8 cellular contexts compared by ENCODE assay signal in the genomic region with DNA sequence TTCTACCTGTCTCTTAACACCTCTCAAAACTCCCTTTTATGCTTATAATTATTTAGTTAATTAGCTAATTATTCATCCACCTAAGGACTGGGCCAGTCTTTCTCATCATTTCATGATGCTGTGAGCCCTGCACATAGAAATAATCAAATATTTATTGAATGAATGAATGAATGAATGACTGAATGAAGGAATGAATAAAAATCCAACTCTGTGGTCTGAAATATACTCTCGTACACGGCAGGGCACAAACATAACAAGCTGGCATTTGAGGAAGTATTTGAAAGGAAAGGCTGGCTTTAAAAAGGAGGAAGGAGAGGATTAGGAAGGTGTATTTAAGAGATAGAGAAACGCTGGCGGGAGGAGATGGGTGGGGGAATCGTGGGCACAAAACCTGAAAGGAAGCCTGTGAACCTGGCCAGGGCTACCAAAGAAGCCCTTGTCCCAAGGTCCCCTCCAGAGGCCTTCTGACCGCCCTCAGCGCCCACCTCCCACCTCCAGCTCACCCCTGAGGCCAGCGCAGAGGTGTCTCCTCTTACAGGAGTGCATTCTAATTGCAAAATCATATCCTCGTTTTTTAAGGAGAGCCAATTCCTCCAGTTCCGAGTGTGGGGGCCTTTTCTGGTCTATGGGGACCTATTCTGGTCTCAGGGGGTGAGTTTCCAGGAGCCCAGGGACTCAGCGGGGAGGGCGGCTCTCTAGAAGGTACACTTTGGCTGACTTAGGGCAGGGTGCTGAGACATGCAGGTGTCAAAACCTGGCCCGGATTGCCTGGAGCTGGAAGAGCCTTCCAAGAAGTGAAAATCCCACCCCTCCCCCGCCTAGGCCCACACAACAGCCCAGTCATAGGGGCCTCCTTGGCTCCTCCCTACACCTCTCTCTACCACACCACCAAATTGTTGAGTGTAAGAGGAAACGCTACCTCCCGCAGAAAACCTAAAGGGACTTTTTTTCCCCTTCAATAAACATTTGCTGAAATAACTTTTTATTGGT. TPM values are rescaled to one million over a fixed set of nuclear protein-coding genes. Genes with fewer than 3 reads are reported as not detected.
DNase-seq lines count a peak whose midpoint lies in the region; ATAC-seq and TF ChIP-seq lines count a peak whose summit lies in the region.

No MANE protein-coding gene starts in this region.

- no peaks in the 10 kb centered on the region for H3K79me2 ChIP-seq in Karpas-422 (ENCODE audit: low read length)

- peak overlapping the region; percentile 82 for H3K27ac Mint-ChIP-seq in activated naive CD8-positive, alpha-beta T cell treated with anti-CD3 and anti-CD28 coated beads, Interleukin-2, amount 10 ng/mL, durations not matched to agents 7 days and 5 days

- H3K27me3 ChIP-seq in BE2C: no peaks in the 10 kb centered on the region
- H3K27me3 ChIP-seq in mucosa of rectum (ENCODE audit: control insufficient read depth in 2 of 2, insufficient read depth in 2 of 2, low read length in 2 of 2): no peaks in the 10 kb centered on the region
- no peaks in the 10 kb centered on the region for H3K27me3 ChIP-seq in Karpas-422 (ENCODE audit: low read length)

- H3K4me1 ChIP-seq in BE2C: no peaks in the 10 kb centered on the region
- H3K4me1 ChIP-seq in mucosa of rectum (ENCODE audit: control insufficient read depth in 2 of 2, insufficient read depth in 2 of 2, low read length in 2 of 2): peaks cover 2 to 25% of the 10 kb centered on the region in 2 donors
- no peaks in the 10 kb centered on the region for H3K4me1 ChIP-seq in Karpas-422 (ENCODE audit: low read length)

- no peaks in the 10 kb centered on the region for H3K36me3 Mint-ChIP-seq in activated naive CD8-positive, alpha-beta T cell treated with anti-CD3 and anti-CD28 coated beads, Interleukin-2, amount 10 ng/mL, durations not matched to agents 7 days and 5 days

- peaks cover 3% of the 10 kb centered on the region for H3K9me3 Mint-ChIP-seq in activated naive CD8-positive, alpha-beta T cell treated with anti-CD3 and anti-CD28 coated beads, Interleukin-2, amount 10 ng/mL, durations not matched to agents 7 days and 5 days

- peaks cover 6% of the 10 kb centered on the region for H3K27me3 Mint-ChIP-seq in activated naive CD8-positive, alpha-beta T cell treated with anti-CD3 and anti-CD28 coated beads, Interleukin-2, amount 10 ng/mL, durations not matched to agents 7 days and 5 days

- H3K9me3 ChIP-seq in BE2C (no peaks in the 10 kb centered on the region), mucosa of rectum (ENCODE audit: control insufficient read depth in 2 of 2, low read length in 2 of 2) (no peaks in the 10 kb centered on the region), Karpas-422 (ENCODE audit: low read length) (no peaks in the 10 kb centered on the region)

- H4K20me1 ChIP-seq in Karpas-422 (ENCODE audit: insufficient read depth, low read depth, low read length): no peaks in the 10 kb centered on the region

- no peaks in the 10 kb centered on the region for H3K9me2 ChIP-seq in Karpas-422 (replicated peaks; ENCODE audit: insufficient read depth, low read length)

- POLR2A ChIA-PET in activated naive CD8-positive, alpha-beta T cell treated with anti-CD3 and anti-CD28 coated beads, Interleukin-2, amount 10 ng/mL, durations not matched to agents 7 days and 5 days (lab: Charles Lee): interaction anchor here (0.5 to 3.5 kb wide), 6 partner anchors 10 to 281 kb away, joined by 3 to 16 read pairs (median 4); partner anchors contain the start of gene JDP2

- H3K4me2 ChIP-seq in Karpas-422 (ENCODE audit: low read depth, low read length, poor library complexity, severe bottlenecking): no peak overlapping the region

- peaks cover 26% of the 10 kb centered on the region for H3K4me1 Mint-ChIP-seq in activated naive CD8-positive, alpha-beta T cell treated with anti-CD3 and anti-CD28 coated beads, Interleukin-2, amount 10 ng/mL, durations not matched to agents 7 days and 5 days

- TF ChIP-seq CTCF in BE2C (IDR thresholded peaks at IDR 0.05; ENCODE audit: low read depth, low read length) (no peak), NB4 (IDR thresholded peaks at IDR 0.05; ENCODE audit: low read depth, low read length) (no peak)

- no peak for TF ChIP-seq POLR2A in NB4 (IDR thresholded peaks at IDR 0.05; ENCODE audit: extremely low read depth, insufficient read length)

- DNase-seq in BE2C: peak; percentile 28
- peak; percentile 88 for DNase-seq in NB4 (ENCODE audit: low read depth)
- DNase-seq in activated naive CD8-positive, alpha-beta T cell treated with anti-CD3 and anti-CD28 coated beads, Interleukin-2, amount 10 ng/mL, durations not matched to agents 7 days and 5 days: peak; percentile 72
- DNase-seq in NCI-H774 (lab: John Stamatoyannopoulos, UW): no peak
- no peak for DNase-seq in NAMALWA (ENCODE audit: low spot score)
- DNase-seq in Karpas-422: no peak

- H3K4me3 ChIP-seq in BE2C (ENCODE audit: low read depth, low read length) (no peak overlapping the region), NB4 (ENCODE audit: low read depth, low read length) (no peak overlapping the region), mucosa of rectum (ENCODE audit: low read length in 2 of 2) (peak overlapping the region; percentile 59 to 61), Karpas-422 (ENCODE audit: low read length) (no peak overlapping the region)

- H3K27ac ChIP-seq in mucosa of rectum (ENCODE audit: low read depth in 2 of 2, low read length in 2 of 2) (peak overlapping the region; percentile 43 to 56), Karpas-422 (ENCODE audit: low read length) (no peak overlapping the region)

- H3K36me3 ChIP-seq in BE2C: no peaks in the 10 kb centered on the region
- H3K36me3 ChIP-seq in mucosa of rectum (ENCODE audit: control insufficient read depth in 2 of 2, insufficient read depth in 2 of 2, low read length in 2 of 2): no peaks in the 10 kb centered on the region
- H3K36me3 ChIP-seq in Karpas-422 (ENCODE audit: insufficient read depth, low read length): no peaks in the 10 kb centered on the region

- peak; percentile 87 for ATAC-seq in GM19438 (IDR thresholded peaks at IDR 0.05; ENCODE audit: low read depth, unreplicated experiment)
- peak; percentile 99 for ATAC-seq in activated naive CD8-positive, alpha-beta T cell treated with anti-CD3 and anti-CD28 coated beads, Interleukin-2, amount 10 ng/mL, durations not matched to agents 7 days and 5 days (ENCODE audit: low read depth)

- peak overlapping the region; percentile 74 for H3K4me3 Mint-ChIP-seq in activated naive CD8-positive, alpha-beta T cell treated with anti-CD3 and anti-CD28 coated beads, Interleukin-2, amount 10 ng/mL, durations not matched to agents 7 days and 5 days

- H3K9ac ChIP-seq in mucosa of rectum (ENCODE audit: low read depth in 1 of 2, low read length in 2 of 2) (peak overlapping the region; percentile 68 to 70), Karpas-422 (ENCODE audit: low read length) (no peak overlapping the region)

- no peak overlapping the region for H2AFZ ChIP-seq in Karpas-422 (ENCODE audit: low read length)

RNA-seq across cellular contexts. Expression of gene JDP2, which starts 8.7 kb away (rescaled TPM):
- 22.8 TPM for polyA plus RNA-seq in BE2C (2012; ENCODE audit: insufficient read depth, insufficient read length, low read depth)
- total RNA-seq in activated naive CD8-positive, alpha-beta T cell treated with anti-CD3 and anti-CD28 coated beads, Interleukin-2, amount 10 ng/mL, durations not matched to agents 7 days and 5 days: 1 to 10 TPM; 1.6 to 3.0 TPM
- total RNA-seq in Karpas-422 (2014; rRNA removed; shearing (Covaris generic); ENCODE audit: low replicate concordance): 8.4 and 15.7 TPM in 2 replicates

Comparison
In these comparisons a context has a peak if more than half of its experiments do, and no peak if none do; other contexts are left out.
1. DNase-seq: peak in BE2C (single experiment), NB4 (single experiment) and activated naive CD8-positive, alpha-beta T cell treated with anti-CD3 and anti-CD28 coated beads, Interleukin-2, amount 10 ng/mL, durations not matched to agents 7 days and 5 days (single experiment); none in NCI-H774 (single experiment), NAMALWA (single experiment) and Karpas-422 (single experiment).
2. H3K4me3 ChIP-seq: peak in mucosa of rectum (2 of 2); none in BE2C (single experiment), NB4 (single experiment) and Karpas-422 (single experiment).